21 cellular contexts compared by ENCODE assay signal in the genomic region with DNA sequence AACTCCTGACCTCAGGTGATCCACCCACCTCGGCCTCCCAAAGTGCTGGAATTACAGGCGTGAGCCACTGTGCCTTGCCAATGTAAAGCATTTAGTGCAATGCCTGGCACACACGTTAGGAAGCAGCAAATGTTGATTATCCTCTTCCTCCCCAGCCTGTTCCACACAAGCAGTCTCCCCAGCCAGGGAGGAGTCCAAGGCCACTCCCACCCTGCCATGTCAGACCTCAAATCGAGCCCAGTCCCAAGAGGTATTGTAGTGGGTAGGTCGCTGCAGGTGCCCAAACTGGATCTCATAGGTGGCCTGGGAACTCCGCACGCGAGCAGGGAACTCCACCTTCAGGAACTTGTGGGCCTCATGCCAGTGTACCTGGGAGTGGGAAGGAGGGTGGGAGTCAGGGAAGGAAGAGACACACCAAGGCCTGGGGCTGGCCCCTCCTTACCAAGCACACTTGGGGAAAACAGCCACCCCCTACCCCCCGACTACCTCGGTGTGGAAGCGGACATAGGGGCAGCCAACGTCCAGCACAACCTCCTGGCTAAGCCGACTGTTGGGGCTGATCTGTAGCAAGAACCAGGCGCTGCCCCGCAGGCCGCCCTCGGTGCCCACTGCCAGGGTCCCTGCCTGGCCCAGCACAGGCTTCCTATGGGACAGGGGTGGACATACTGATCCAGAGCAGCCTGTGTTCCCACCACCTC. TPM values are rescaled to one million over a fixed set of nuclear protein-coding genes. Genes with fewer than 3 reads are reported as not detected.
A peak's percentile ranks its signal among the peaks of the same experiment; 100 is the strongest.
DNase-seq lines count a peak whose midpoint lies in the region; FAIRE-seq and TF ChIP-seq lines count a peak whose summit lies in the region.
"Had no signal": no experiment of that assay in that cellular context is flagged by ENCODE, and none has a peak within 500 bp of the region (broad histone marks: within the 10 kb centered on the region; RNA-seq: fewer than 3 reads in every experiment).

No MANE protein-coding gene starts in this region.

- H3K18ac ChIP-seq in neuronal stem cell (ENCODE audit: low read length): no peak overlapping the region

- no peak overlapping the region for H2AK5ac ChIP-seq in neuronal stem cell (ENCODE audit: low read depth, low read length)

- peak; percentile 43 for DNase-seq in CD14-positive monocyte (ENCODE audit: low spot score)
- DNase-seq in OCI-LY7 (ENCODE audit: low spot score): no peak
- DNase-seq in iPS-NIHi11 (ENCODE audit: low spot score): peak; percentile 4
- DNase-seq in neuronal stem cell (ENCODE audit: low spot score): no peak
- DNase-seq in NCI-H226: no peak
- DNase-seq in smooth muscle cell (lab: John Stamatoyannopoulos, UW; ENCODE audit: unreplicated experiment): no peak
- DNase-seq in H54 (ENCODE audit: insufficient read length, low spot score): no peak
- DNase-seq: BE2C; CD8-positive, alpha-beta T cell; COR-L47; DMS153; DMS79 treated with DMSO at 0.1 percent for 48 hours; EL; H9 had no signal

- peaks cover 58 to 89% of the 10 kb centered on the region in 2 donors for H3K36me3 Mint-ChIP-seq in CD14-positive monocyte

- H2AFZ ChIP-seq in OCI-LY7 (ENCODE audit: low read length) (no peak overlapping the region), neuronal stem cell (ENCODE audit: low read length) (no peak overlapping the region), smooth muscle cell (ENCODE audit: low read depth) (no peak overlapping the region)
- H2AFZ ChIP-seq: GM23338 had no signal

- peak overlapping the region; percentile 66 for H2BK5ac ChIP-seq in neuronal stem cell (ENCODE audit: low read length)

- H3K4me1 ChIP-seq in OCI-LY7 (ENCODE audit: insufficient read depth, low read length, poor library complexity, severe bottlenecking) (no peaks in the 10 kb centered on the region), neuronal stem cell (ENCODE audit: control insufficient read depth in 2 of 2, insufficient read depth in 1 of 2, low read depth in 1 of 2, low read length in 2 of 2) (no peaks in the 10 kb centered on the region), smooth muscle cell (ENCODE audit: low read depth) (no peaks in the 10 kb centered on the region)
- H3K4me1 ChIP-seq: BE2C had no signal

- H4K8ac ChIP-seq in neuronal stem cell (ENCODE audit: low read depth, low read length): peak overlapping the region; percentile 43

- H4K20me1 ChIP-seq in OCI-LY7 (ENCODE audit: insufficient read depth, low read length): no peaks in the 10 kb centered on the region
- no peaks in the 10 kb centered on the region for H4K20me1 ChIP-seq in smooth muscle cell (ENCODE audit: low read depth)

- CTCF ChIA-PET in OCI-LY7 (lab: Charles Lee; ENCODE audit: unreplicated experiment): no interaction called here

- H3K4me3 ChIP-seq in OCI-LY7 (ENCODE audit: low read depth, low read length, poor library complexity, severe bottlenecking): no peak overlapping the region
- peak overlapping the region in 1 of 2 donors; percentile 60 for H3K4me3 ChIP-seq in neuronal stem cell (ENCODE audit: low read length in 2 of 2)
- no peak overlapping the region for H3K4me3 ChIP-seq in smooth muscle cell
- H3K4me3 ChIP-seq: GM23338 had no signal

- no peak for TF ChIP-seq POLR2A in H54 (IDR thresholded peaks at IDR 0.05; ENCODE audit: low read depth, low read length)

- no peaks in the 10 kb centered on the region for H3K27me3 ChIP-seq in neuronal stem cell (ENCODE audit: control insufficient read depth in 3 of 3, insufficient read depth in 3 of 3, low read depth in 1 of 3, low read length in 3 of 3)
- H3K27me3 ChIP-seq in smooth muscle cell (ENCODE audit: low read depth): no peaks in the 10 kb centered on the region
- H3K27me3 ChIP-seq: BE2C had no signal

- no peaks in the 10 kb centered on the region for H3K79me2 ChIP-seq in OCI-LY7 (ENCODE audit: insufficient read depth, low read depth, low read length)
- no peaks in the 10 kb centered on the region for H3K79me2 ChIP-seq in smooth muscle cell (ENCODE audit: low read depth)

- WGBS in neuronal stem cell (ENCODE audit: extremely low coverage in 2 of 2, insufficient read length in 2 of 2, insufficient replicate concordance in 1 of 2), 2 donors: no CpG with 5 or more reads among the region's 17 CpGs
- WGBS in smooth muscle cell (ENCODE audit: low lambda C conversion rate): 97% methylated on average over 17 of the region's 17 CpGs

- H3K4me3 Mint-ChIP-seq in CD14-positive monocyte: no peak overlapping the region
- H3K4me3 Mint-ChIP-seq: CD8-positive, alpha-beta T cell; GM23338; H9 had no signal

- no peak for FAIRE-seq in H54 (lab: Jason Lieb, UNC)
- FAIRE-seq: A204.1, D721Med, G401.6, GM12892 had no signal

- H2BK15ac ChIP-seq in neuronal stem cell (ENCODE audit: low read length): no peak overlapping the region

- H3K36me3 ChIP-seq in OCI-LY7 (ENCODE audit: insufficient read depth, low read length): peaks cover 44% of the 10 kb centered on the region
- H3K36me3 ChIP-seq in neuronal stem cell (replicated peaks in 1 of 2; ENCODE audit: control insufficient read depth in 2 of 2, insufficient read depth in 2 of 2, low read length in 2 of 2): peaks cover 36 to 74% of the 10 kb centered on the region in 2 donors
- H3K36me3 ChIP-seq in smooth muscle cell (ENCODE audit: low read depth): no peaks in the 10 kb centered on the region

- H3K9me3 ChIP-seq in OCI-LY7 (ENCODE audit: low read length) (no peaks in the 10 kb centered on the region), neuronal stem cell (replicated peaks in 1 of 2; ENCODE audit: control insufficient read depth in 2 of 2, insufficient read depth in 1 of 2, low read depth in 1 of 2, low read length in 2 of 2) (peaks cover 0 to 2% of the 10 kb centered on the region in 2 donors), smooth muscle cell (replicated peaks; ENCODE audit: low read depth) (no peaks in the 10 kb centered on the region)
- H3K9me3 ChIP-seq: BE2C had no signal

- H3K4ac ChIP-seq in neuronal stem cell (ENCODE audit: low read length): no peak overlapping the region

- H2BK12ac ChIP-seq in neuronal stem cell (ENCODE audit: low read length): no peak overlapping the region

- no peaks in the 10 kb centered on the region for H3K9me2 ChIP-seq in OCI-LY7 (ENCODE audit: insufficient read depth, low read length)

- H2BK120ac ChIP-seq in neuronal stem cell (ENCODE audit: low read depth, low read length): no peak overlapping the region

- H3K14ac ChIP-seq in neuronal stem cell (ENCODE audit: low read length): no peak overlapping the region

- H3K27me3 Mint-ChIP-seq in CD14-positive monocyte (ENCODE audit: low read depth in 3 of 3): peaks cover 0 to 4% (median 2%) of the 10 kb centered on the region in 3 donors

- POLR2A ChIA-PET in OCI-LY7 (lab: Charles Lee): no interaction called here

- TSS peak; percentile 46 for BruUV-seq in OCI-LY7 (replicated peaks; lab: Mats Ljungman, UMichigan)

- H3K9ac ChIP-seq in neuronal stem cell (ENCODE audit: low read depth, low read length, poor library complexity) (peak overlapping the region; percentile 30), smooth muscle cell (ENCODE audit: low read depth) (no peak overlapping the region)

- H4K91ac ChIP-seq in neuronal stem cell (ENCODE audit: low read depth, low read length, poor library complexity): no peak overlapping the region

- H3K4me2 ChIP-seq in OCI-LY7 (ENCODE audit: low read length) (no peak overlapping the region), neuronal stem cell (ENCODE audit: insufficient read depth, low read length, poor library complexity, severe bottlenecking) (no peak overlapping the region), smooth muscle cell (no peak overlapping the region)
- H3K4me2 ChIP-seq: GM23338 had no signal

- no peak overlapping the region for H3K27ac ChIP-seq in OCI-LY7 (ENCODE audit: low read depth, low read length, poor library complexity, severe bottlenecking)
- H3K27ac ChIP-seq in neuronal stem cell (replicated peaks; ENCODE audit: low read length): no peak overlapping the region
- H3K27ac ChIP-seq in smooth muscle cell (ENCODE audit: low read depth): no peak overlapping the region
- H3K27ac ChIP-seq: C4-2B had no signal

- H3F3A ChIP-seq in smooth muscle cell (ENCODE audit: low read depth): no peaks in the 10 kb centered on the region

- no peaks in the 10 kb centered on the region for H3K79me1 ChIP-seq in neuronal stem cell (ENCODE audit: low read depth, low read length)

- intact Hi-C loops in CD14-positive monocyte (cut with micrococcal nuclease): no loop called here
- intact Hi-C loops in OCI-LY7 (cut with micrococcal nuclease; ENCODE audit: unreplicated experiment): no loop called here

- no peak for TF ChIP-seq CTCF in CD14-positive monocyte (IDR thresholded peaks at IDR 0.05)
- no peak for TF ChIP-seq CTCF in OCI-LY7 (conservative IDR thresholded peaks at IDR 0.05; ENCODE audit: low read length)
- no peak for TF ChIP-seq CTCF in smooth muscle cell (IDR thresholded peaks at IDR 0.05; ENCODE audit: borderline replicate concordance, insufficient read depth, poor library complexity, severe bottlenecking)

- no peak overlapping the region for H3K27ac Mint-ChIP-seq in CD14-positive monocyte
- H3K27ac Mint-ChIP-seq: CD8-positive, alpha-beta T cell; GM23338; H9 had no signal

- no peaks in the 10 kb centered on the region for H3K4me1 Mint-ChIP-seq in CD14-positive monocyte
- H3K4me1 Mint-ChIP-seq: GM23338, H9 had no signal

- no peaks in the 10 kb centered on the region for H3K9me3 Mint-ChIP-seq in CD14-positive monocyte
- H3K9me3 Mint-ChIP-seq: CD8-positive, alpha-beta T cell; GM23338; H9 had no signal

- peak overlapping the region; percentile 80 for H3K23ac ChIP-seq in neuronal stem cell (ENCODE audit: low read depth, low read length, poor library complexity)

RNA-seq across cellular contexts. Expression of gene MAN2C1, which starts 10.3 kb away (rescaled TPM):
- 10 to 100 TPM; 32.9 to 42.9 TPM for polyA plus RNA-seq in CD14-positive monocyte
- 98.8 and 113 TPM in 2 replicates for total RNA-seq in OCI-LY7 (2014; rRNA removed; shearing (Covaris generic))
- total RNA-seq in OCI-LY7 (2022): 141 and 155 TPM in 2 replicates
- 55.9 TPM for polyA plus RNA-seq in neuronal stem cell (2013, experiment 1 of 2)
- polyA plus RNA-seq in neuronal stem cell (2013, experiment 2 of 2): 51.3 TPM
- total RNA-seq in smooth muscle cell: 53.6 and 64.5 TPM in 2 replicates
- 70.7 and 80.4 TPM in 2 replicates for polyA plus RNA-seq in smooth muscle cell

RNA-seq across cellular contexts. Expression of gene NEIL1, which starts 11.3 kb away (rescaled TPM):
- under 1 TPM; 0.52 to 0.53 TPM for polyA plus RNA-seq in CD14-positive monocyte
- total RNA-seq in OCI-LY7 (2014; rRNA removed; shearing (Covaris generic)): 128 and 159 TPM in 2 replicates
- total RNA-seq in OCI-LY7 (2022): 99.5 and 105 TPM in 2 replicates
- polyA plus RNA-seq in neuronal stem cell (2013, experiment 1 of 2): 9.7 TPM
- polyA plus RNA-seq in neuronal stem cell (2013, experiment 2 of 2): 8.4 TPM
- 2.5 and 4.1 TPM in 2 replicates for total RNA-seq in smooth muscle cell
- 15.1 and 20.3 TPM in 2 replicates for polyA plus RNA-seq in smooth muscle cell
- total RNA-seq: HT1080 had no signal

RNA-seq across cellular contexts. Expression of gene COMMD4, which starts 22.3 kb away (rescaled TPM):
- polyA plus RNA-seq in CD14-positive monocyte: 10 to 100 TPM; 41.1 to 41.3 TPM
- total RNA-seq in OCI-LY7 (2014; rRNA removed; shearing (Covaris generic)): 123 and 129 TPM in 2 replicates
- total RNA-seq in OCI-LY7 (2022): 120 and 133 TPM in 2 replicates
- polyA plus RNA-seq in neuronal stem cell (2013, experiment 1 of 2): 54.6 TPM
- polyA plus RNA-seq in neuronal stem cell (2013, experiment 2 of 2): 57.9 TPM
- 39.7 and 48.9 TPM in 2 replicates for total RNA-seq in smooth muscle cell
- polyA plus RNA-seq in smooth muscle cell: 67.1 and 72.4 TPM in 2 replicates

Comparison
In these comparisons a context has a peak if more than half of its experiments do, and no peak if none do; other contexts are left out.
1. DNase-seq: peak in CD14-positive monocyte (single experiment) and iPS-NIHi11 (single experiment); none in OCI-LY7 (single experiment), neuronal stem cell (single experiment), NCI-H226 (single experiment), smooth muscle cell (single experiment) and H54 (single experiment).
2. RNA of gene NEIL1, which starts 11.3 kb away (total RNA-seq): 99.5 to 159 TPM in OCI-LY7; 2.5 to 4.1 TPM in smooth muscle cell; every median in the first group is over 10 times any median in the second.